In the genomic region with DNA sequence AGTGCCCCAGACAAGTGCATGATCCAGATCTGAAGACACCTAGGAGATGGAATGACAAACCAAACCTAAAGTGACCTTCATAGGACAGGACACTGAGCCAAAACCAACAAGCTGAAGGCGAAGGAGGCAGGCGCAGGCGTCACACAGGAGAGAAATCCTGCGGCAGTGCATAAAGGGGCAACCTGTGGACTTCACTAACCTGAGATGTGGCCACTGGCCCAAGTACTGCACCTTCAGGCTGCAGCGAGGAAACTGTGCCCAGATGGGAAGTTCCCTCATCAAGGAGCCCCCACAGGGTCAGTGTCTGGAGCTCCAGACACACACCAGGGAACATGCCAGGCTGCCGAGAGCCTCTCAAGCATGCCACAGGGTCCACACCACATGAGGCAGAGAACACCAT, we compare ENCODE assay signal across 18 cellular contexts. TPM values are rescaled to one million over a fixed set of nuclear protein-coding genes. Genes with fewer than 3 reads are reported as not detected.
A peak's percentile ranks its signal among the peaks of the same experiment; 100 is the strongest.
DNase-seq lines count a peak whose midpoint lies in the region; ATAC-seq, FAIRE-seq and TF ChIP-seq lines count a peak whose summit lies in the region.
"Had no signal": no experiment of that assay in that cellular context is flagged by ENCODE, and none has a peak within 500 bp of the region (broad histone marks: within the 10 kb centered on the region; RNA-seq: fewer than 3 reads in every experiment).

No MANE protein-coding gene starts in this region.

- TF ChIP-seq CTCF in RWPE1 (conservative IDR thresholded peaks at IDR 0.05; ENCODE audit: low read depth) (no peak), H1 (IDR thresholded peaks at IDR 0.05; ENCODE audit: control extremely low read depth in 1 of 3, insufficient read depth in 1 of 3, low read depth in 1 of 3, low read length in 3 of 3) (no peak), smooth muscle cell (IDR thresholded peaks at IDR 0.05; ENCODE audit: borderline replicate concordance, insufficient read depth, poor library complexity, severe bottlenecking) (no peak), tibial nerve (IDR thresholded peaks at IDR 0.05) (no peak), vagina (IDR thresholded peaks at IDR 0.05) (no peak)

- no peak for FAIRE-seq in H1 (lab: Jason Lieb, UNC)
- FAIRE-seq: urothelium cell line had no signal

- H3K9ac ChIP-seq in H1 (replicated peaks in 1 of 4; ENCODE audit: extremely low read depth in 1 of 4, low read depth in 3 of 4, low read length in 3 of 4) (no peak overlapping the region), smooth muscle cell (ENCODE audit: low read depth) (no peak overlapping the region)

- TF ChIP-seq EP300 in H1 (IDR thresholded peaks at IDR 0.05; ENCODE audit: borderline replicate concordance in 1 of 2, low read depth in 2 of 2, low read length in 2 of 2) (no peak), tibial nerve (IDR thresholded peaks at IDR 0.05) (no peak)

- H3K4me1 ChIP-seq in H1 (replicated peaks in 1 of 4; ENCODE audit: control insufficient read depth in 3 of 4, insufficient read depth in 4 of 4, low read length in 3 of 4) (peaks cover 0 to 12% (median 7%) of the 10 kb centered on the region in 4 experiments; a peak in 5 of 7 replicates), smooth muscle cell (ENCODE audit: low read depth) (peaks cover 7% of the 10 kb centered on the region), tibial nerve (peaks cover 0 to 48% (median 15%) of the 10 kb centered on the region in 4 donors), vagina (peaks cover 57% of the 10 kb centered on the region)

- TF ChIP-seq POLR2A in H1 (IDR thresholded peaks at IDR 0.05; ENCODE audit: control extremely low read depth in 1 of 2, low read depth in 2 of 2, low read length in 2 of 2): no peak
- TF ChIP-seq POLR2A in tibial nerve (IDR thresholded peaks at IDR 0.05): no peak
- TF ChIP-seq POLR2A in vagina (IDR thresholded peaks at IDR 0.05): no peak

- H2BK12ac ChIP-seq in H1 (ENCODE audit: low read depth, low read length): no peak overlapping the region

- H2AK5ac ChIP-seq in H1 (ENCODE audit: low read depth, low read length): no peak overlapping the region

- H3K27me3 ChIP-seq in H1 (replicated peaks in 1 of 4; ENCODE audit: control insufficient read depth in 3 of 4, extremely low read depth in 1 of 4, insufficient read depth in 3 of 4, low read length in 3 of 4) (no peaks in the 10 kb centered on the region), smooth muscle cell (ENCODE audit: low read depth) (no peaks in the 10 kb centered on the region), tibial nerve (no peaks in the 10 kb centered on the region), vagina (no peaks in the 10 kb centered on the region)

- ATAC-seq in activated T-cell treated with anti-CD3 and anti-CD28 coated beads, Interleukin-2, amount 50 U/mL, for 72 hours (replicated peaks in 1 of 2): no peak
- ATAC-seq: activated T-cell treated with anti-CD3 and anti-CD28 coated beads, Interleukin-2, amount 50 U/mL, for 4 hours; left cardiac atrium had no signal

- H3K18ac ChIP-seq in H1 (ENCODE audit: extremely low read depth, low read length): no peak overlapping the region

- H3K9me3 Mint-ChIP-seq in activated T-cell treated with anti-CD3 and anti-CD28 coated beads, Interleukin-2, amount 50 U/mL, for 72 hours: no peaks in the 10 kb centered on the region
- H3K9me3 Mint-ChIP-seq: activated T-cell treated with anti-CD3 and anti-CD28 coated beads, Interleukin-2, amount 50 U/mL, for 4 hours; stimulated activated naive CD8-positive, alpha-beta T cell treated with anti-CD3 and anti-CD28 coated beads, Interleukin-15, Interleukin-2, amounts not matched to agents 100 ng/mL and 50 ng/mL, for 24 hours had no signal

- H3K27ac ChIP-seq in RWPE1 (peak overlapping the region; percentile 38), H1 (ENCODE audit: low read depth, low read length) (no peak overlapping the region), smooth muscle cell (ENCODE audit: low read depth) (peak overlapping the region; percentile 11), tibial nerve (no peak overlapping the region), vagina (no peak overlapping the region)

- H3K79me2 ChIP-seq in H1 (ENCODE audit: control insufficient read depth in 1 of 2, insufficient read depth in 2 of 2, low read length in 2 of 2) (peaks cover 0 to 79% of the 10 kb centered on the region in 2 experiments; a peak in 3 of 4 replicates), smooth muscle cell (ENCODE audit: low read depth) (peaks cover 85% of the 10 kb centered on the region)

- POLR2A ChIA-PET in RWPE1 (lab: Yijun Ruan, JAX; ENCODE audit: low non-redundant PET) (no interaction called here), H1 (lab: Charles Lee; ENCODE audit: partially characterized antibody) (no interaction called here)

- H3K4me3 ChIP-seq in H1 (ENCODE audit: extremely low read depth in 1 of 4, insufficient read depth in 2 of 4, low read depth in 3 of 4, low read length in 4 of 4) (no peak overlapping the region), smooth muscle cell (no peak overlapping the region), tibial nerve (no peak overlapping the region), vagina (no peak overlapping the region)

- no peaks in the 10 kb centered on the region for H3K27me3 Mint-ChIP-seq in activated T-cell treated with anti-CD3 and anti-CD28 coated beads, Interleukin-2, amount 50 U/mL, for 72 hours (ENCODE audit: low read depth)
- H3K27me3 Mint-ChIP-seq: stimulated activated naive CD8-positive, alpha-beta T cell treated with anti-CD3 and anti-CD28 coated beads, Interleukin-15, Interleukin-2, amounts not matched to agents 100 ng/mL and 50 ng/mL, for 24 hours had no signal

- H4K5ac ChIP-seq in H1 (ENCODE audit: insufficient read length, low read depth, low read length): no peak overlapping the region

- peak overlapping the region; percentile 40 for H3K27ac Mint-ChIP-seq in activated T-cell treated with anti-CD3 and anti-CD28 coated beads, Interleukin-2, amount 50 U/mL, for 72 hours

- no peak overlapping the region for H2BK120ac ChIP-seq in H1 (replicated peaks; ENCODE audit: low read depth, low read length)

- CTCF ChIA-PET in RWPE1 (lab: Yijun Ruan, JAX) (no interaction called here), H1 (lab: Charles Lee; ENCODE audit: partially characterized antibody) (interaction anchor here (1.5 kb wide), 2 partner anchors 8 to 125 kb away, joined by 4 to 8 read pairs; no protein-coding TSS in a partner anchor)

- H3K36me3 ChIP-seq in H1 (ENCODE audit: control insufficient read depth in 2 of 4, insufficient read depth in 4 of 4, low read length in 3 of 4) (no peaks in the 10 kb centered on the region; a peak in 1 of 8 replicates), smooth muscle cell (ENCODE audit: low read depth) (no peaks in the 10 kb centered on the region), tibial nerve (peaks cover 0 to 30% (median 0%) of the 10 kb centered on the region in 3 donors), vagina (no peaks in the 10 kb centered on the region)

- H3K4me2 ChIP-seq in H1 (ENCODE audit: insufficient read depth in 1 of 2, low read depth in 2 of 2, low read length in 2 of 2) (no peak overlapping the region), smooth muscle cell (no peak overlapping the region)

- no peak overlapping the region for H3K14ac ChIP-seq in H1 (ENCODE audit: insufficient read length)

- no peak overlapping the region for H2BK5ac ChIP-seq in H1 (ENCODE audit: low read depth, low read length)

- no peak overlapping the region for H4K91ac ChIP-seq in H1 (replicated peaks; ENCODE audit: insufficient read length, low read length)

- peaks cover 0 to 4% of the 10 kb centered on the region in 2 donors for H3K36me3 Mint-ChIP-seq in activated T-cell treated with anti-CD3 and anti-CD28 coated beads, Interleukin-2, amount 50 U/mL, for 72 hours (ENCODE audit: insufficient read depth in 2 of 2)

- H3K4me1 Mint-ChIP-seq in activated T-cell treated with anti-CD3 and anti-CD28 coated beads, Interleukin-2, amount 50 U/mL, for 72 hours (ENCODE audit: low read depth): peaks cover 66% of the 10 kb centered on the region

- H2AFZ ChIP-seq in H1 (ENCODE audit: low read length): no peak overlapping the region
- H2AFZ ChIP-seq in smooth muscle cell (ENCODE audit: low read depth): no peak overlapping the region

- H3K4me3 Mint-ChIP-seq in activated T-cell treated with anti-CD3 and anti-CD28 coated beads, Interleukin-2, amount 50 U/mL, for 72 hours: no peak overlapping the region
- H3K4me3 Mint-ChIP-seq: activated T-cell treated with anti-CD3 and anti-CD28 coated beads, Interleukin-2, amount 50 U/mL, for 4 hours; stimulated activated naive CD8-positive, alpha-beta T cell treated with anti-CD3 and anti-CD28 coated beads, Interleukin-15, Interleukin-2, amounts not matched to agents 100 ng/mL and 50 ng/mL, for 24 hours had no signal

- 95% methylated on average over 6 of the region's 6 CpGs; no CpG with 5 or more reads in 1 of the 2 experiments for WGBS in H1 (ENCODE audit: extremely low coverage in 1 of 2, insufficient coverage in 1 of 2, insufficient read length in 1 of 2, insufficient replicate concordance in 2 of 2, low coverage in 1 of 2, low lambda C conversion rate in 2 of 2, missing lambda C conversion rate in 1 of 2), 2 experiments
- 85% methylated on average over 6 of the region's 6 CpGs for WGBS in smooth muscle cell (ENCODE audit: low lambda C conversion rate)
- WGBS in tibial nerve, 2 donors: 80 to 87% methylated on average over 5 to 6 of the region's 6 CpGs

- no peak overlapping the region for H2BK20ac ChIP-seq in H1 (ENCODE audit: low read length)

- no peak overlapping the region for H2BK15ac ChIP-seq in H1 (ENCODE audit: low read length)

- DNase-seq in activated T-cell treated with anti-CD3 and anti-CD28 coated beads, Interleukin-2, amount 50 U/mL, for 72 hours: no peak
- DNase-seq in activated T-cell treated with anti-CD3 and anti-CD28 coated beads, Interleukin-2, amount 50 U/mL, for 48 hours: no peak
- DNase-seq in RWPE1 (ENCODE audit: low spot score): no peak
- DNase-seq in H1 (ENCODE audit: low read depth in 1 of 2, low spot score in 2 of 2): no peak
- DNase-seq in smooth muscle cell (lab: John Stamatoyannopoulos, UW; ENCODE audit: unreplicated experiment): no peak
- DNase-seq in NCI-H2171 treated with DMSO at 0.1 percent for 48 hours (lab: John Stamatoyannopoulos, UW): no peak
- DNase-seq in tibial nerve (ENCODE audit: low spot score in 2 of 2): no peak
- DNase-seq in vagina (ENCODE audit: extremely low spot score in 2 of 2): no peak
- DNase-seq: activated T-cell treated with anti-CD3 and anti-CD28 coated beads, Interleukin-2, amount 50 U/mL, for 4 hours; Calu3; GF-D8; hippocampal formation; left cardiac atrium; NCI-H1092; RPMI8226; stimulated activated CD4-positive, alpha-beta T cell treated with anti-CD3 and anti-CD28 coated beads, Interleukin-12 subunit alpha, Interleukin-12 subunit beta, amount 100 ng/mL, for 4 hours had no signal

- H3K23ac ChIP-seq in H1 (ENCODE audit: insufficient read length): no peak overlapping the region

- peaks cover 6% of the 10 kb centered on the region for H3F3A ChIP-seq in smooth muscle cell (ENCODE audit: low read depth)

- H3K79me1 ChIP-seq in H1 (ENCODE audit: low read depth, low read length): peaks cover 32% of the 10 kb centered on the region

- H3K4ac ChIP-seq in H1 (replicated peaks; ENCODE audit: insufficient read length, low read depth, low read length): no peak overlapping the region

- H4K20me1 ChIP-seq in H1 (replicated peaks in 1 of 2; ENCODE audit: control insufficient read depth in 1 of 2, insufficient read depth in 2 of 2, low read length in 2 of 2) (peaks cover 8 to 25% of the 10 kb centered on the region in 2 experiments), smooth muscle cell (ENCODE audit: low read depth) (peaks cover 77% of the 10 kb centered on the region)

- no peak for TF ChIP-seq RAD21 in H1 (IDR thresholded peaks at IDR 0.05 in 1 of 2, conservative IDR thresholded peaks at IDR 0.05 in 1 of 2; ENCODE audit: low read depth in 2 of 2, low read length in 2 of 2)

- H3K23me2 ChIP-seq in H1 (ENCODE audit: low read depth, low read length): peaks cover 10% of the 10 kb centered on the region

- H4K8ac ChIP-seq in H1 (ENCODE audit: extremely low read depth, insufficient read depth, low read length): peak overlapping the region; percentile 53; the same call in 1 of the 2 replicates

- H3K56ac ChIP-seq in H1 (replicated peaks; ENCODE audit: insufficient read length, low read depth, low read length): no peak overlapping the region

- H3K9me3 ChIP-seq in H1 (ENCODE audit: insufficient read depth in 2 of 2, low read depth in 1 of 2, low read length in 1 of 2) (no peaks in the 10 kb centered on the region), smooth muscle cell (replicated peaks; ENCODE audit: low read depth) (no peaks in the 10 kb centered on the region), tibial nerve (no peaks in the 10 kb centered on the region), vagina (no peaks in the 10 kb centered on the region)

- intact Hi-C loops in vagina (cut with DNase I): no loop called here

RNA-seq across cellular contexts. Expression of gene IPPK, which starts 3.7 kb away (rescaled TPM):
- total RNA-seq in activated T-cell treated with anti-CD3 and anti-CD28 coated beads, Interleukin-2, amount 50 U/mL, for 72 hours: 10 to 100 TPM; 12.2 to 14.9 TPM
- total RNA-seq in H1 (2021; fragmentation: NEBNext Ultra II Directional; extraction: Animal tissue kit (Norgen Biotek cat#: 25700)): 10.5 and 11.4 TPM in 2 replicates
- polyA plus RNA-seq in H1 (2011; rRNA removed) (13.6 and 16.0 TPM in 2 replicates), smooth muscle cell (9.4 and 13.1 TPM in 2 replicates)
- 13.7 TPM for polyA plus RNA-seq in H1 (2011; cell fraction: cytosol; rRNA removed)
- 20.8 TPM for polyA plus RNA-seq in H1 (2011; cell fraction: nucleus; rRNA removed)
- 8.4 to 11.4 TPM (median 9.9 TPM) in 4 replicates for polyA plus RNA-seq in H1 (2012, experiment 1 of 2)
- polyA plus RNA-seq in H1 (2012, experiment 2 of 2): 4.4 TPM
- polyA plus RNA-seq in H1 (2013, experiment 1 of 2): 5.3 TPM
- polyA plus RNA-seq in H1 (2013, experiment 2 of 2): 4.4 TPM
- polyA minus RNA-seq in H1 (2011; rRNA and poly(A)+ RNA removed): 38.5 and 39.0 TPM in 2 replicates
- 11.1 TPM for polyA minus RNA-seq in H1 (2011; cell fraction: cytosol; rRNA and poly(A)+ RNA removed)
- polyA minus RNA-seq in H1 (2011; cell fraction: nucleus; rRNA and poly(A)+ RNA removed): 10.5 TPM
- total RNA-seq in smooth muscle cell (20.6 and 22.1 TPM in 2 replicates), tibial nerve (10 to 100 TPM in 2 of 4 donors, 1 to 10 TPM in 2; 8.0 to 18.8 (median 11.0) TPM), vagina (39.5 TPM)

Comparison
In these comparisons a context has a peak if more than half of its experiments do, and no peak if none do; other contexts are left out.
1. H3K27ac ChIP-seq: peak in RWPE1 (single experiment) and smooth muscle cell (single experiment); none in H1 (single experiment), tibial nerve (0 of 4) and vagina (single experiment).